13 cellular contexts compared by ENCODE assay signal in the genomic region with DNA sequence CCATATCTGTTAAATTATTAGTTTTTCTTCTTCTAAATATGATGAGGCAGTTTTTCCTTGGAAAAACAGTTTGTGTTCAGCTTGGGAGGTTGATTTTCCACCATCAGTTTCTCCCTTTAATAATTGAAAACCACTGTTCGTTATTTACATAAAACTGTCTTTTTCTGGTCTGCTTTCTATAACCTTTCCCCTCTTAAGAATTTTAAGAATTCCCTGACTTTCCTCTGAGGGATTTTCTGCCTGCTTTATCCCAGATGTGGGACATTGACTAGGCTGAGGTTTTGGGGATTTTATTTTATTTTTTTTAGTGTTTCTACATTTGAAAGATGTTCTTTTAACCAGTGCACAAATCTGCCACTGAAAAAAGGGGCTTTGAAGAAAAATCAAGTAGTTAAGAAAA. TPM values are rescaled to one million over a fixed set of nuclear protein-coding genes. Genes with fewer than 3 reads are reported as not detected.
DNase-seq lines count a peak whose midpoint lies in the region; ATAC-seq and TF ChIP-seq lines count a peak whose summit lies in the region.
"Had no signal": no experiment of that assay in that cellular context is flagged by ENCODE, and none has a peak within 500 bp of the region (broad histone marks: within the 10 kb centered on the region; RNA-seq: fewer than 3 reads in every experiment).

No MANE protein-coding gene starts in this region.

- no peak for TF ChIP-seq CTCF in AG04450 (IDR thresholded peaks at IDR 0.05; ENCODE audit: low read depth, low read length)
- no peak for TF ChIP-seq CTCF in OCI-LY3 (IDR thresholded peaks at IDR 0.05; ENCODE audit: low read depth, low read length)
- no peak for TF ChIP-seq CTCF in endothelial cell (IDR thresholded peaks at IDR 0.05; ENCODE audit: unreplicated experiment)
- no peak for TF ChIP-seq CTCF in osteoblast (IDR thresholded peaks at IDR 0.05; ENCODE audit: extremely low read depth, low read depth, low read length)
- TF ChIP-seq CTCF in CD4-positive, alpha-beta T cell (IDR thresholded peaks at IDR 0.05) = no peak

- peaks cover 100% of the 10 kb centered on the region for H3K79me2 ChIP-seq in OCI-LY3 (ENCODE audit: low read length)
- H3K79me2 ChIP-seq in osteoblast (ENCODE audit: insufficient read depth, low read length) = peaks cover 70% of the 10 kb centered on the region

- H4K20me1 ChIP-seq in OCI-LY3 (ENCODE audit: insufficient read depth, low read length) (peaks cover 10% of the 10 kb centered on the region; the same call in 1 of the 2 replicates), osteoblast (ENCODE audit: insufficient read depth, low read length) (peaks cover 6% of the 10 kb centered on the region)

- intact Hi-C loops in CD4-positive, alpha-beta T cell (cut with DNase I, micrococcal nuclease) = no loop called here

- H3K36me3 ChIP-seq in OCI-LY3 (replicated peaks; ENCODE audit: low read depth, low read length) = peaks cover 13% of the 10 kb centered on the region
- peaks cover 10% of the 10 kb centered on the region for H3K36me3 ChIP-seq in osteoblast (ENCODE audit: insufficient read depth, low read length)
- H3K36me3 ChIP-seq: lower lobe of right lung had no signal

- no peaks in the 10 kb centered on the region for H3K9me3 Mint-ChIP-seq in endothelial cell (ENCODE audit: unreplicated experiment)
- H3K9me3 Mint-ChIP-seq in CD4-positive, alpha-beta T cell = no peaks in the 10 kb centered on the region

- CTCF ChIA-PET in AG04450 (lab: Charles Lee) = no interaction called here
- CTCF ChIA-PET in CD4-positive, alpha-beta T cell (lab: Charles Lee) = no interaction called here

- H3K27me3 Mint-ChIP-seq in endothelial cell (ENCODE audit: unreplicated experiment) = peaks cover 1% of the 10 kb centered on the region
- H3K27me3 Mint-ChIP-seq in CD4-positive, alpha-beta T cell = no peaks in the 10 kb centered on the region

- H3K9ac ChIP-seq in OCI-LY3 (ENCODE audit: low read length) = peak overlapping the region; percentile 39
- H3K9ac ChIP-seq: parathyroid adenoma had no signal

- H3K27ac ChIP-seq in AG04450 (ENCODE audit: low read depth, low read length) (peak overlapping the region; percentile 75), OCI-LY3 (ENCODE audit: low read length) (peak overlapping the region; percentile 18), osteoblast (ENCODE audit: low read depth, low read length) (peak overlapping the region; percentile 94)
- H3K27ac ChIP-seq in CD4-positive, alpha-beta T cell (ENCODE audit: low read depth, low read length) = no peak overlapping the region
- H3K27ac ChIP-seq: lower lobe of right lung, parathyroid adenoma had no signal

- H3K27ac Mint-ChIP-seq in endothelial cell (ENCODE audit: unreplicated experiment) = peak overlapping the region; percentile 10
- H3K27ac Mint-ChIP-seq in CD4-positive, alpha-beta T cell = no peak overlapping the region

- H3K36me3 Mint-ChIP-seq in endothelial cell (ENCODE audit: low read depth, unreplicated experiment) = no peaks in the 10 kb centered on the region
- H3K36me3 Mint-ChIP-seq in CD4-positive, alpha-beta T cell (ENCODE audit: low read depth) = no peaks in the 10 kb centered on the region

- POLR2A ChIA-PET in AG04450 (lab: Yijun Ruan, JAX) = interaction anchor here (0.8 kb wide), 1 partner anchor 9 kb away, joined by 5 read pairs; no protein-coding TSS in a partner anchor
- POLR2A ChIA-PET in CD4-positive, alpha-beta T cell (lab: Charles Lee) = no interaction called here

- DNase-seq in AG04450 (ENCODE audit: low read depth, low spot score) = no peak
- DNase-seq in endothelial cell (ENCODE audit: low spot score) = no peak
- DNase-seq in osteoblast (ENCODE audit: insufficient read length, low spot score, missing footprints) = no peak
- DNase-seq in CD4-positive, alpha-beta T cell = no peak
- DNase-seq in NCI-H1105 (lab: John Stamatoyannopoulos, UW) = no peak
- DNase-seq in activated T-cell treated with anti-CD3 and anti-CD28 coated beads, Interleukin-2, amount 50 U/mL, for 48 hours = no peak
- DNase-seq: activated CD4-positive, alpha-beta T cell treated with anti-CD3 and anti-CD28 coated beads, Interleukin-2, amount 50 U/mL, for 1 hour; activated effector memory CD4-positive, alpha-beta T cell treated with anti-CD3 and anti-CD28 coated beads, Interleukin-2, amount 50 U/mL, for 16 hours; cerebellar nuclear complex; lower lobe of right lung had no signal

- H3K4me3 ChIP-seq in AG04450 (ENCODE audit: low read depth, low read length) (no peak overlapping the region; the same call in 1 of the 2 replicates), OCI-LY3 (ENCODE audit: low read length) (no peak overlapping the region), osteoblast (ENCODE audit: insufficient read depth, low read length) (no peak overlapping the region)
- H3K4me3 ChIP-seq: lower lobe of right lung had no signal

- H2AFZ ChIP-seq in OCI-LY3 (ENCODE audit: low read depth, low read length) = no peak overlapping the region
- no peak overlapping the region for H2AFZ ChIP-seq in osteoblast (ENCODE audit: low read length)
- H2AFZ ChIP-seq: parathyroid adenoma had no signal

- H3K4me1 ChIP-seq in OCI-LY3 (ENCODE audit: low read length) (peaks cover 72% of the 10 kb centered on the region), osteoblast (ENCODE audit: insufficient read depth, low read length) (peaks cover 51% of the 10 kb centered on the region)
- H3K4me1 ChIP-seq: parathyroid adenoma had no signal

- no peaks in the 10 kb centered on the region; the same call in 1 of the 2 replicates for H3K9me3 ChIP-seq in AG04450 (ENCODE audit: control insufficient read depth, insufficient read depth, low read length)
- no peaks in the 10 kb centered on the region for H3K9me3 ChIP-seq in OCI-LY3 (ENCODE audit: insufficient read depth, low read length)
- H3K9me3 ChIP-seq in osteoblast (ENCODE audit: low read depth, low read length) = no peaks in the 10 kb centered on the region
- H3K9me3 ChIP-seq in CD4-positive, alpha-beta T cell (ENCODE audit: control insufficient read depth, low read length) = no peaks in the 10 kb centered on the region
- H3K9me3 ChIP-seq: lower lobe of right lung had no signal

- ATAC-seq in HG03378 (IDR thresholded peaks at IDR 0.05; ENCODE audit: unreplicated experiment) = no peak
- ATAC-seq in CD4-positive, alpha-beta T cell (ENCODE audit: poor library complexity) = no peak

- H3K27me3 ChIP-seq in AG04450 (ENCODE audit: control insufficient read depth, insufficient read depth, low read length) (no peaks in the 10 kb centered on the region), OCI-LY3 (ENCODE audit: low read depth, low read length) (no peaks in the 10 kb centered on the region), osteoblast (ENCODE audit: insufficient read depth, low read length) (no peaks in the 10 kb centered on the region)
- no peaks in the 10 kb centered on the region for H3K27me3 ChIP-seq in CD4-positive, alpha-beta T cell (ENCODE audit: control insufficient read depth, insufficient read depth, low read length)

- H3K4me3 Mint-ChIP-seq in endothelial cell (ENCODE audit: unreplicated experiment) = no peak overlapping the region
- no peak overlapping the region for H3K4me3 Mint-ChIP-seq in CD4-positive, alpha-beta T cell

- H3K4me2 ChIP-seq in OCI-LY3 (ENCODE audit: low read length) (peak overlapping the region; percentile 54), osteoblast (ENCODE audit: insufficient read depth, low read length) (peak overlapping the region; percentile 77)

- peaks cover 11% of the 10 kb centered on the region for H3K4me1 Mint-ChIP-seq in endothelial cell (ENCODE audit: unreplicated experiment)
- H3K4me1 Mint-ChIP-seq in CD4-positive, alpha-beta T cell (ENCODE audit: low read depth) = peaks cover 8% of the 10 kb centered on the region

RNA-seq across cellular contexts. Expression of gene DSE, which starts 27.2 kb away (rescaled TPM):
- polyA plus RNA-seq in AG04450 (2011; rRNA removed) = 85.7 and 86.2 TPM in 2 replicates
- 102 and 117 TPM in 2 replicates for polyA minus RNA-seq in AG04450 (2011; rRNA and poly(A)+ RNA removed)
- 26.5 TPM for total RNA-seq in endothelial cell (ENCODE audit: unreplicated experiment)
- total RNA-seq in osteoblast = 193 and 229 TPM in 2 replicates
- total RNA-seq in CD4-positive, alpha-beta T cell = 1 to 10 TPM; 7.5 to 8.0 TPM
